In genomic region chr1:108217007-108217406, GRCh38 we compare ENCODE assay signal across 6 cellular contexts. TPM values are rescaled to one million over a fixed set of nuclear protein-coding genes. Genes with fewer than 3 reads are reported as not detected.
"Had no signal": no experiment of that assay in that cellular context is flagged by ENCODE, and none has a peak within 500 bp of the region (broad histone marks: within the 10 kb centered on the region; RNA-seq: fewer than 3 reads in every experiment).

No MANE protein-coding gene starts in this region.

RNA-seq across cellular contexts. Expression of gene NBPF4, which starts 26.9 kb away (rescaled TPM):
- total RNA-seq: activated B cell treated with CpG ODN at 0.5 μM for 24 hours; activated CD4-positive, alpha-beta memory T cell treated with anti-CD3 and anti-CD28 coated beads for 36 hours; ascending aorta; cardiac septum; Right ventricle myocardium superior had no signal
- polyA plus RNA-seq: adipose tissue had no signal
